Comparison of ENCODE assay signal across 19 cellular contexts in genomic region chr17:65542067-65542466, GRCh38. TPM values are rescaled to one million over a fixed set of nuclear protein-coding genes. Genes with fewer than 3 reads are reported as not detected.
DNase-seq lines count a peak whose midpoint lies in the region; ATAC-seq, FAIRE-seq and TF ChIP-seq lines count a peak whose summit lies in the region.
"Had no signal": no experiment of that assay in that cellular context is flagged by ENCODE, and none has a peak within 500 bp of the region (broad histone marks: within the 10 kb centered on the region; RNA-seq: fewer than 3 reads in every experiment).

No MANE protein-coding gene starts in this region.

- TF ChIP-seq EP300 in K562 (IDR thresholded peaks at IDR 0.05; ENCODE audit: low read length): no peak

- POLR2A ChIA-PET in PC-9 (lab: Charles Lee; ENCODE audit: unreplicated experiment): no interaction called here
- POLR2A ChIA-PET in K562 (lab: Yijun Ruan, JAX): interaction anchor here (0.6 kb wide), 1 partner anchor 310 kb away, joined by 3 read pairs; no protein-coding TSS in a partner anchor

- no peaks in the 10 kb centered on the region for H3K9me2 ChIP-seq in PC-9 (ENCODE audit: insufficient read depth)

- H3F3A ChIP-seq in PC-9 (ENCODE audit: insufficient read depth, low read depth): peaks cover 12% of the 10 kb centered on the region; the same call in 1 of the 2 replicates

- H2AFZ ChIP-seq in PC-9 (no peak overlapping the region), K562 (ENCODE audit: low read depth, low read length) (no peak overlapping the region), osteoblast (ENCODE audit: low read length) (no peak overlapping the region)

- H3K4me2 ChIP-seq in PC-9 (peak overlapping the region; percentile 50), K562 (ENCODE audit: insufficient read depth, low read length) (no peak overlapping the region), osteoblast (ENCODE audit: insufficient read depth, low read length) (no peak overlapping the region)

- H3K27ac ChIP-seq in PC-9 (peak overlapping the region; percentile 72), K562 (ENCODE audit: extremely low read depth, low read depth, low read length) (no peak overlapping the region), osteoblast (ENCODE audit: low read depth, low read length) (no peak overlapping the region)
- H3K27ac ChIP-seq: C4-2B had no signal

- DNase-seq in PC-9 (no peak), K562 (ENCODE audit: extremely low read depth in 1 of 4, low spot score in 3 of 4) (no peak), osteoblast (ENCODE audit: insufficient read length, low spot score, missing footprints) (peak; percentile 8), AG08395 (ENCODE audit: low spot score) (no peak), NCI-H345 (lab: John Stamatoyannopoulos, UW) (no peak), SK-N-DZ (ENCODE audit: low spot score) (no peak)
- DNase-seq: ACHN; AML-193; CD4-positive, alpha-beta memory T cell; DMS153; DMS79; GF-D8; GOT3; H7; HFFc6 had no signal

- H3K36me3 ChIP-seq in PC-9 (ENCODE audit: low read depth) (no peaks in the 10 kb centered on the region), K562 (ENCODE audit: control insufficient read depth, insufficient read depth, low read length) (peaks cover 13% of the 10 kb centered on the region; the same call in 2 of the 3 replicates), osteoblast (ENCODE audit: insufficient read depth, low read length) (peaks cover 3% of the 10 kb centered on the region)

- no peak for TF ChIP-seq POLR2A in K562 (conservative IDR thresholded peaks at IDR 0.05)

- CTCF ChIA-PET in PC-9 (lab: Charles Lee): interaction anchor here (0.6 kb wide), 1 partner anchor 62 kb away, joined by 5 read pairs; no protein-coding TSS in a partner anchor
- CTCF ChIA-PET in K562 (lab: Yijun Ruan, JAX; ENCODE audit: low intra/inter-chr PET ratio): no interaction called here

- H3K4me3 ChIP-seq in PC-9 (no peak overlapping the region), K562 (no peak overlapping the region), osteoblast (ENCODE audit: insufficient read depth, low read length) (no peak overlapping the region)

- 53% methylated on average over 1 of the region's 1 CpG for WGBS in K562 (ENCODE audit: insufficient coverage, low coverage, missing lambda C conversion rate)

- H3K9me3 ChIP-seq in PC-9 (ENCODE audit: insufficient read depth, low read depth) (no peaks in the 10 kb centered on the region), K562 (replicated peaks; ENCODE audit: control insufficient read depth, insufficient read depth, low read depth, low read length) (no peaks in the 10 kb centered on the region), osteoblast (ENCODE audit: low read depth, low read length) (no peaks in the 10 kb centered on the region)

- BruUV-seq in PC-9 (replicated peaks; lab: Mats Ljungman, UMichigan) (no TSS peak), K562 (replicated peaks; lab: Mats Ljungman, UMichigan) (no TSS peak)

- TF ChIP-seq RAD21 in K562 (CRISPR knock-in tag; conservative IDR thresholded peaks at IDR 0.05 in 1 of 2, IDR thresholded peaks at IDR 0.05 in 1 of 2): no peak

- intact Hi-C loops in PC-9 (cut with micrococcal nuclease; ENCODE audit: unreplicated experiment) (no loop called here), K562 (cut with micrococcal nuclease) (no loop called here)

- peaks cover 36% of the 10 kb centered on the region for H3K4me1 ChIP-seq in PC-9 (replicated peaks; ENCODE audit: insufficient read depth)
- peaks cover 0 to 12% of the 10 kb centered on the region in 2 experiments; a peak in 1 of 5 replicates for H3K4me1 ChIP-seq in K562 (replicated peaks in 1 of 2; ENCODE audit: control insufficient read depth in 2 of 2, insufficient read depth in 2 of 2, low read length in 2 of 2)
- H3K4me1 ChIP-seq in osteoblast (ENCODE audit: insufficient read depth, low read length): no peaks in the 10 kb centered on the region

- TF ChIP-seq CTCF in PC-9 (conservative IDR thresholded peaks at IDR 0.05) (no peak), K562 (IDR thresholded peaks at IDR 0.05 in 2 of 3, conservative IDR thresholded peaks at IDR 0.05 in 1 of 3; ENCODE audit: insufficient read depth in 2 of 3, low read depth in 1 of 3, low read length in 3 of 3) (no peak), osteoblast (IDR thresholded peaks at IDR 0.05; ENCODE audit: extremely low read depth, low read depth, low read length) (no peak)

- H3K27me3 ChIP-seq in PC-9 (ENCODE audit: insufficient read depth, low read depth) (no peaks in the 10 kb centered on the region), K562 (ENCODE audit: control insufficient read depth in 2 of 2, insufficient read depth in 2 of 2, low read length in 2 of 2) (no peaks in the 10 kb centered on the region; a peak in 1 of 5 replicates), osteoblast (ENCODE audit: insufficient read depth, low read length) (no peaks in the 10 kb centered on the region)

- FAIRE-seq in K562 (lab: Jason Lieb, UNC): no peak
- FAIRE-seq: A204.1, HTR-8/SVneo had no signal

- no peaks in the 10 kb centered on the region for H3K9me1 ChIP-seq in K562 (ENCODE audit: control insufficient read depth, insufficient read depth, low read length)

- H3K9ac ChIP-seq in K562 (ENCODE audit: insufficient read depth in 1 of 2, low read depth in 2 of 2, low read length in 2 of 2): no peak overlapping the region

- in situ Hi-C loops in K562 (cut with MboI): no loop called here

- H4K20me1 ChIP-seq in PC-9 (ENCODE audit: insufficient read depth): no peaks in the 10 kb centered on the region
- no peaks in the 10 kb centered on the region for H4K20me1 ChIP-seq in K562 (replicated peaks; ENCODE audit: control insufficient read depth, insufficient read depth, low read length)
- H4K20me1 ChIP-seq in osteoblast (ENCODE audit: insufficient read depth, low read length): peaks cover 7% of the 10 kb centered on the region

- H3K79me2 ChIP-seq in PC-9 (ENCODE audit: low read depth): no peaks in the 10 kb centered on the region
- peaks cover 29% of the 10 kb centered on the region for H3K79me2 ChIP-seq in K562 (ENCODE audit: control insufficient read depth, insufficient read depth, low read length)
- no peaks in the 10 kb centered on the region for H3K79me2 ChIP-seq in osteoblast (ENCODE audit: insufficient read depth, low read length)

- ATAC-seq in K562: no peak
- ATAC-seq: HCT116 had no signal

TF ChIP-seq in K562, 482 proteins besides CTCF, POLR2A, EP300 and RAD21:
- TF ChIP-seq ZKSCAN1 (IDR thresholded peaks at IDR 0.05; ENCODE audit: low read depth, low read length): peak; percentile 90
- no peak for TF ChIP-seq NFATC3 (IDR thresholded peaks at IDR 0.05)

RNA-seq across cellular contexts. Expression of gene AXIN2, which starts 19.4 kb away (rescaled TPM):
- total RNA-seq in PC-9 (2021) (0.24 and 0.78 TPM in 2 replicates), K562 (2014; rRNA removed) (2.3 and 3.3 TPM in 2 replicates), K562 (2014; rRNA removed; fragmentation: Illumina TruSeq; extraction: Trizol) (1.1 and 1.5 TPM in 2 replicates), K562 (2015; rRNA removed; fragmentation: Illumina TruSeq; extraction: Trizol) (1.4 and 1.8 TPM in 2 replicates), K562 (2021) (2.4 and 2.8 TPM in 2 replicates), osteoblast (2.9 and 5.1 TPM in 2 replicates)
- 6.0 and 8.2 TPM in 2 replicates for total RNA-seq in K562 (2011; cell fraction: chromatin; rRNA removed; ENCODE audit: low replicate concordance)
- total RNA-seq in K562 (2011; cell fraction: nucleolus; rRNA removed): 5.2 and 5.7 TPM in 2 replicates
- total RNA-seq in K562 (2011; cell fraction: nucleoplasm; rRNA removed): 2.6 and 3.2 TPM in 2 replicates
- polyA plus RNA-seq in K562 (2011; rRNA removed) (0.54 and 1.1 TPM in 2 replicates), K562 (2014; fragmentation: Illumina TruSeq; extraction: Trizol) (1.2 and 1.7 TPM in 2 replicates), K562 (2014; fragmentation: Nextera tagmentation; extraction: Ambion mirVana) (under 1 TPM; 0.21 to 0.31 TPM), K562 (2014; rRNA removed) (1.2 and 1.6 TPM in 2 replicates)
- 0.32 and 1.3 TPM in 2 replicates for polyA plus RNA-seq in K562 (2011; cell fraction: cytosol; rRNA removed)
- polyA plus RNA-seq in K562 (2011; cell fraction: nucleus; rRNA removed): 1.2 and 4.5 TPM in 2 replicates
- polyA plus RNA-seq in K562 (2012): 1.3 and 1.4 TPM in 2 replicates
- 1.5 and 1.9 TPM in 2 replicates for polyA minus RNA-seq in K562 (2011; rRNA and poly(A)+ RNA removed)
- 0.57 TPM in 1 of 2 replicates, not detected in the other for polyA minus RNA-seq in K562 (2011; cell fraction: cytosol; rRNA and poly(A)+ RNA removed)
- polyA minus RNA-seq in K562 (2011; cell fraction: nucleus; rRNA and poly(A)+ RNA removed): 2.2 and 3.9 TPM in 2 replicates
- 8.4 and 10.5 TPM in 2 replicates for polyA plus RNA-seq in SK-N-DZ (2014; cell fraction: cytosol; rRNA removed)
- 13.5 and 15.1 TPM in 2 replicates for polyA plus RNA-seq in SK-N-DZ (2014; cell fraction: nucleus; rRNA removed)
